Comparison of ENCODE assay signal across 6 cellular contexts in the genomic region with DNA sequence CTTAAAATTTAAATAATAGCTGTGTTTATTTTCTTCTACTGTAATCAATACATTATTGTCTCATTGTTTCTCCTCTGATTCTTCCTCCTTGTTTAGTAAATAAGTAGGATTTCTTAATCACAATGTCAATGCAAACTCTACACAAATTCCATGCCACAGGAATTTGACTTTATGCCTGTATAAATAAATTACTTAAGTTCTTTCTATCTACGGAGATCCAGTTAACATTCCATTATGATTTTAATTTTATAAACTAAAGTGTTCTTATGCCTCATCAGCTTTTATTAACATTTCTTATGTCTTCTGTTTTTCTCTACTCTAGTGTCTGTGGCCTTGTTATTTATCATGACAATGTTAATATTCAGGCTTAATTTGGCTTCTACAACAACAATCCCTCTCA.
"Had no signal": no experiment of that assay in that cellular context is flagged by ENCODE, and none has a peak within 500 bp of the region (broad histone marks: within the 10 kb centered on the region; RNA-seq: fewer than 3 reads in every experiment).

No MANE protein-coding gene starts in this region.

- ATAC-seq: K562 had no signal

- DNase-seq: GOT3, H7, IMR-90, KG1 had no signal

- H3K9me3 ChIP-seq: HAP-1 had no signal

- H3K4me3 ChIP-seq: HAP-1, K562 had no signal

- H3K4me1 ChIP-seq: HAP-1 had no signal

- H3K36me3 ChIP-seq: HAP-1 had no signal
